In genomic region chr2:70964596-70965386, GRCh38 we compare ENCODE assay signal across 8 cellular contexts. TPM values are rescaled to one million over a fixed set of nuclear protein-coding genes. Genes with fewer than 3 reads are reported as not detected.
DNase-seq lines count a peak whose midpoint lies in the region; ATAC-seq and TF ChIP-seq lines count a peak whose summit lies in the region.

No MANE protein-coding gene starts in this region.

- H3K79me2 ChIP-seq in H9 (ENCODE audit: insufficient read depth, low read length), result no peaks in the 10 kb centered on the region

- no peak overlapping the region for H2AK5ac ChIP-seq in H9 (ENCODE audit: insufficient read length, low read length)

- no peaks in the 10 kb centered on the region for H3K4me1 ChIP-seq in H9 (ENCODE audit: insufficient read depth, low read length)

- no peak overlapping the region for H4K91ac ChIP-seq in H9 (ENCODE audit: insufficient read length, low read depth, low read length)

- H4K20me1 ChIP-seq in H9 (ENCODE audit: control insufficient read depth, insufficient read depth, insufficient read length), result no peaks in the 10 kb centered on the region

- H3K9ac ChIP-seq in H9 (ENCODE audit: extremely low read depth, insufficient read length, low read length), result no peak overlapping the region

- peaks cover 3 to 5% of the 10 kb centered on the region in 2 experiments for H3K4me1 Mint-ChIP-seq in H9

- H3K79me1 ChIP-seq in H9 (ENCODE audit: insufficient read depth, low read depth, low read length, poor library complexity, severe bottlenecking), result no peaks in the 10 kb centered on the region

- no peak overlapping the region for H3K18ac ChIP-seq in H9 (ENCODE audit: insufficient read length, low read depth, low read length)

- no peak overlapping the region for H3K4ac ChIP-seq in H9 (ENCODE audit: low read depth, low read length)

- peaks cover 95% of the 10 kb centered on the region for H3K27me3 Mint-ChIP-seq in H9 (ENCODE audit: low read depth)

- H3K27me3 ChIP-seq in H9 (ENCODE audit: insufficient read depth, low read length), result peaks cover 15% of the 10 kb centered on the region; the same call in 1 of the 2 replicates

- no peaks in the 10 kb centered on the region for H3K9me3 ChIP-seq in H9 (ENCODE audit: control insufficient read depth, low read depth, low read length)

- no peak overlapping the region for H2BK15ac ChIP-seq in H9 (ENCODE audit: low read depth, low read length)

- peak; percentile 92 for TF ChIP-seq CTCF in H9 (conservative IDR thresholded peaks at IDR 0.05)

- H2AFZ ChIP-seq in H9 (ENCODE audit: low read length), result no peak overlapping the region

- DNase-seq in EL (peak; percentile 68), H9 (peak; percentile 87), NCI-H460 (ENCODE audit: extremely low read depth, low read depth) (peak; percentile 54), activated T-cell treated with anti-CD3 and anti-CD28 coated beads for 48 hours (ENCODE audit: low read depth) (peak; percentile 78), myocyte (ENCODE audit: low read depth) (peak; percentile 59)
- peak; percentile 50 to 76 for DNase-seq in stimulated activated CD8-positive, alpha-beta memory T cell treated with anti-CD3 and anti-CD28 coated beads, Interleukin-7, amount 100 ng/mL, for 4 hours (ENCODE audit: low read depth in 2 of 2)

- no peak overlapping the region for H3K27ac Mint-ChIP-seq in H9

- H3K4me2 ChIP-seq in H9 (ENCODE audit: insufficient read depth, insufficient read length, low read length), result peak overlapping the region; percentile 42

- H3K27ac ChIP-seq in H9 (ENCODE audit: insufficient read length, low read depth, low read length), result no peak overlapping the region

- WGBS in H9 (ENCODE audit: extremely low coverage, insufficient read length, low lambda C conversion rate), result no CpG with 5 or more reads among the region's 59 CpGs

- H2BK5ac ChIP-seq in H9 (ENCODE audit: insufficient read length, low read length), result no peak overlapping the region

- H4K5ac ChIP-seq in H9 (ENCODE audit: insufficient read length, low read depth, low read length), result no peak overlapping the region

- no peaks in the 10 kb centered on the region for H3K36me3 Mint-ChIP-seq in H9 (ENCODE audit: insufficient read depth in 1 of 3, low read depth in 3 of 3)

- ATAC-seq in esophagus mucosa, result peak; percentile 63
- no peak for ATAC-seq in GM18858 (IDR thresholded peaks at IDR 0.05; ENCODE audit: unreplicated experiment)

- H3T11ph ChIP-seq in H9 (ENCODE audit: low read length), result no peak overlapping the region

- no peak overlapping the region for H3K23ac ChIP-seq in H9 (ENCODE audit: insufficient read length, low read depth, low read length)

- no peak overlapping the region for H3K56ac ChIP-seq in H9 (ENCODE audit: insufficient read length, low read depth, low read length)

- no peak overlapping the region for H2BK20ac ChIP-seq in H9 (ENCODE audit: low read depth, low read length, poor library complexity, severe bottlenecking)

- H3K14ac ChIP-seq in H9 (ENCODE audit: insufficient read depth, low read length), result no peak overlapping the region; the same call in 1 of the 2 replicates

- no peak overlapping the region for H2BK120ac ChIP-seq in H9 (ENCODE audit: low read depth, low read length, poor library complexity, severe bottlenecking)

- H3K4me3 Mint-ChIP-seq in H9, result peak overlapping the region; percentile 47 to 83

- H3K23me2 ChIP-seq in H9 (ENCODE audit: insufficient read length, low read depth, low read length, poor library complexity, severe bottlenecking), result peaks cover 7% of the 10 kb centered on the region

- no peak overlapping the region for H2BK12ac ChIP-seq in H9 (ENCODE audit: insufficient read length, low read depth, low read length)

- H3K9me3 Mint-ChIP-seq in H9, result no peaks in the 10 kb centered on the region; a peak in 2 of 5 replicates

- H4K8ac ChIP-seq in H9 (replicated peaks; ENCODE audit: insufficient read length, low read depth, low read length), result no peak overlapping the region

RNA-seq across cellular contexts. Expression of gene ANKRD53, which starts 13.6 kb away (rescaled TPM):
- total RNA-seq in H9 (2021), result 0.28 and 0.88 TPM in 2 replicates
- total RNA-seq in NCI-H460 (2014; rRNA removed; shearing (Covaris generic)), result not detected in 2 replicates
- polyA plus RNA-seq in NCI-H460 (2014; cell fraction: nucleus; rRNA removed), result not detected in 2 replicates
- 0.40 TPM for total RNA-seq in esophagus mucosa
- total RNA-seq in myocyte, result 1.5 TPM in 1 of 2 replicates, not detected in the other
- polyA plus RNA-seq in myocyte (2012), result 0.53 TPM

RNA-seq across cellular contexts. Expression of gene ATP6V1B1, which starts 29.1 kb away (rescaled TPM):
- total RNA-seq in H9 (2021), result not detected in 2 replicates
- total RNA-seq in NCI-H460 (2014; rRNA removed; shearing (Covaris generic)), result 2.3 and 3.7 TPM in 2 replicates
- polyA plus RNA-seq in NCI-H460 (2014; cell fraction: nucleus; rRNA removed), result 9.5 and 10.6 TPM in 2 replicates
- 2.4 TPM for total RNA-seq in esophagus mucosa
- 1.7 and 3.8 TPM in 2 replicates for total RNA-seq in myocyte
- 2.1 TPM for polyA plus RNA-seq in myocyte (2012)

RNA-seq across cellular contexts. Expression of gene TEX261, which starts 29.9 kb away (rescaled TPM):
- total RNA-seq in H9 (2021), result 19.2 and 23.9 TPM in 2 replicates
- 27.6 and 31.6 TPM in 2 replicates for total RNA-seq in NCI-H460 (2014; rRNA removed; shearing (Covaris generic))
- 36.0 and 49.1 TPM in 2 replicates for polyA plus RNA-seq in NCI-H460 (2014; cell fraction: nucleus; rRNA removed)
- total RNA-seq in esophagus mucosa, result 36.7 TPM
- 37.9 and 51.4 TPM in 2 replicates for total RNA-seq in myocyte
- polyA plus RNA-seq in myocyte (2012), result 72.9 TPM
